ENCODE assay signal across 8 cellular contexts in genomic region chr7:155003215-155003999, GRCh38. TPM values are rescaled to one million over a fixed set of nuclear protein-coding genes. Genes with fewer than 3 reads are reported as not detected.
DNase-seq lines count a peak whose midpoint lies in the region; ATAC-seq and TF ChIP-seq lines count a peak whose summit lies in the region.

No MANE protein-coding gene starts in this region.

- H3K4me1 ChIP-seq in PC-3 (ENCODE audit: insufficient read depth, low read length) (peaks cover 10% of the 10 kb centered on the region), fibroblast of lung (ENCODE audit: control insufficient read depth, extremely low read depth, insufficient read depth, low read length) (peaks cover 5% of the 10 kb centered on the region)

- POLR2A ChIA-PET in PC-3 (lab: Charles Lee; ENCODE audit: unreplicated experiment): interaction anchor here (0.5 to 0.6 kb wide), 2 partner anchors 34 to 301 kb away, joined by 11 to 17 read pairs; no protein-coding TSS in a partner anchor

- no peaks in the 10 kb centered on the region for H3K9me3 Mint-ChIP-seq in natural killer cell
- no peaks in the 10 kb centered on the region for H3K9me3 Mint-ChIP-seq in stimulated activated naive B cell treated with anti-CD40 and anti-IgM and Interleukin-4, amounts not matched to agents 10 μg/mL and 1 μg/mL and 100 μg/mL, for 72 hours

- TF ChIP-seq CTCF in GM20000 (IDR thresholded peaks at IDR 0.05; ENCODE audit: extremely low read depth, missing control alignments) (no peak), PC-3 (conservative IDR thresholded peaks at IDR 0.05; ENCODE audit: low read depth, low read length) (no peak), fibroblast of lung (conservative IDR thresholded peaks at IDR 0.05 in 1 of 2, IDR thresholded peaks at IDR 0.05 in 1 of 2; ENCODE audit: low read depth in 1 of 2, low read length in 2 of 2) (no peak), natural killer cell (IDR thresholded peaks at IDR 0.05) (no peak)

- no peaks in the 10 kb centered on the region for H3K9me3 ChIP-seq in PC-3 (ENCODE audit: low read length)
- no peaks in the 10 kb centered on the region for H3K9me3 ChIP-seq in fibroblast of lung (ENCODE audit: control insufficient read depth, insufficient read depth, low read depth, low read length)

- H3K36me3 Mint-ChIP-seq in natural killer cell: no peaks in the 10 kb centered on the region
- peaks cover 5 to 12% of the 10 kb centered on the region in 2 donors for H3K36me3 Mint-ChIP-seq in stimulated activated naive B cell treated with anti-CD40 and anti-IgM and Interleukin-4, amounts not matched to agents 10 μg/mL and 1 μg/mL and 100 μg/mL, for 72 hours

- intact Hi-C loops in PC-3 (cut with micrococcal nuclease) (loop anchor here (2.0 to 10.0 kb wide), 4 partner anchors 161 to 344 kb away; partner anchors contain the start of gene INSIG1), natural killer cell (cut with micrococcal nuclease) (loop anchor here (1.0 to 5.0 kb wide), 3 partner anchors 75 to 294 kb away; partner anchors contain the start of gene INSIG1)

- peak; percentile 94 for DNase-seq in DMS 273 (lab: John Stamatoyannopoulos, UW; ENCODE audit: unreplicated experiment)
- peak; percentile 99 for DNase-seq in GM20000 (ENCODE audit: low spot score)
- peak; percentile 43 for DNase-seq in HT1080 (ENCODE audit: low read depth)
- DNase-seq in PC-3: peak; percentile 70
- DNase-seq in activated T-helper 1 cell treated with anti-CD3 and anti-CD28 coated beads, Interleukin-2, amount 50 U/mL, for 16 hours (ENCODE audit: low read depth in 1 of 2, low spot score in 1 of 2): peak; percentile 68 to 78
- DNase-seq in fibroblast of lung (ENCODE audit: low read depth in 2 of 2): peak; percentile 71 to 82
- DNase-seq in natural killer cell: peak; percentile 83
- DNase-seq in stimulated activated naive B cell treated with anti-CD40 and anti-IgM and Interleukin-4, amounts not matched to agents 10 μg/mL and 1 μg/mL and 100 μg/mL, for 72 hours: peak; percentile 80

- ATAC-seq in PC-3 (peak; percentile 65), natural killer cell (peak; percentile 89 to 94 (median 89))
- peak; percentile 67 to 82 for ATAC-seq in stimulated activated naive B cell treated with anti-CD40 and anti-IgM and Interleukin-4, amounts not matched to agents 10 μg/mL and 1 μg/mL and 100 μg/mL, for 72 hours (replicated peaks)

- H4K20me1 ChIP-seq in PC-3 (ENCODE audit: low read length) (no peaks in the 10 kb centered on the region), fibroblast of lung (ENCODE audit: control insufficient read depth, extremely low read depth, insufficient read depth, low read length) (no peaks in the 10 kb centered on the region)

- H3F3A ChIP-seq in PC-3 (ENCODE audit: low read length, unreplicated experiment): no peaks in the 10 kb centered on the region

- H3K27ac ChIP-seq in PC-3 (ENCODE audit: low read length) (peak overlapping the region; percentile 65), fibroblast of lung (ENCODE audit: insufficient read depth, low read length) (peak overlapping the region; percentile 90)

- H3K9me2 ChIP-seq in PC-3 (replicated peaks; ENCODE audit: low read length): no peaks in the 10 kb centered on the region

- no peaks in the 10 kb centered on the region for H3K27me3 Mint-ChIP-seq in natural killer cell (ENCODE audit: low read depth in 2 of 2)
- no peaks in the 10 kb centered on the region for H3K27me3 Mint-ChIP-seq in stimulated activated naive B cell treated with anti-CD40 and anti-IgM and Interleukin-4, amounts not matched to agents 10 μg/mL and 1 μg/mL and 100 μg/mL, for 72 hours

- H3K36me3 ChIP-seq in PC-3 (ENCODE audit: low read depth, low read length) (no peaks in the 10 kb centered on the region; the same call in none of the 2 replicates), fibroblast of lung (ENCODE audit: control insufficient read depth, insufficient read depth, low read length) (peaks cover 2% of the 10 kb centered on the region)

- CTCF ChIA-PET in PC-3 (lab: Charles Lee): no interaction called here

- BruUV-seq in PC-3 (replicated peaks; lab: Mats Ljungman, UMichigan): no TSS peak

- H3K27me3 ChIP-seq in PC-3 (ENCODE audit: low read length): no peaks in the 10 kb centered on the region
- no peaks in the 10 kb centered on the region for H3K27me3 ChIP-seq in fibroblast of lung (ENCODE audit: control insufficient read depth, insufficient read depth, low read length)

- H3K27ac Mint-ChIP-seq in natural killer cell: peak overlapping the region; percentile 73 to 81
- H3K27ac Mint-ChIP-seq in stimulated activated naive B cell treated with anti-CD40 and anti-IgM and Interleukin-4, amounts not matched to agents 10 μg/mL and 1 μg/mL and 100 μg/mL, for 72 hours: peak overlapping the region; percentile 95

- H3K4me2 ChIP-seq in PC-3 (ENCODE audit: low read length) (peak overlapping the region; percentile 94), fibroblast of lung (ENCODE audit: extremely low read depth, insufficient read depth, low read length) (peak overlapping the region; percentile 94)

- H3K4me3 Mint-ChIP-seq in natural killer cell: peak overlapping the region; percentile 89
- H3K4me3 Mint-ChIP-seq in stimulated activated naive B cell treated with anti-CD40 and anti-IgM and Interleukin-4, amounts not matched to agents 10 μg/mL and 1 μg/mL and 100 μg/mL, for 72 hours: peak overlapping the region; percentile 91 to 93

- H3K79me2 ChIP-seq in PC-3 (ENCODE audit: low read length) (peaks cover 50% of the 10 kb centered on the region), fibroblast of lung (ENCODE audit: control insufficient read depth, insufficient read depth, low read length) (peaks cover 28% of the 10 kb centered on the region)

- H2AFZ ChIP-seq in PC-3 (ENCODE audit: low read length) (peak overlapping the region; percentile 93), fibroblast of lung (ENCODE audit: low read length) (peak overlapping the region; percentile 94)

- H3K9ac ChIP-seq in PC-3 (ENCODE audit: low read length): peak overlapping the region; percentile 98
- H3K9ac ChIP-seq in fibroblast of lung (ENCODE audit: insufficient read depth, low read length): peak overlapping the region; percentile 89

- peaks cover 5 to 12% of the 10 kb centered on the region in 2 donors for H3K4me1 Mint-ChIP-seq in natural killer cell
- peaks cover 7 to 10% of the 10 kb centered on the region in 2 donors for H3K4me1 Mint-ChIP-seq in stimulated activated naive B cell treated with anti-CD40 and anti-IgM and Interleukin-4, amounts not matched to agents 10 μg/mL and 1 μg/mL and 100 μg/mL, for 72 hours

- H3K4me3 ChIP-seq in PC-3 (ENCODE audit: low read length): peak overlapping the region; percentile 86
- H3K4me3 ChIP-seq in fibroblast of lung (replicated peaks in 1 of 4; ENCODE audit: control extremely low read depth in 1 of 4, insufficient read depth in 1 of 4, low read depth in 3 of 4, low read length in 4 of 4): peak overlapping the region; percentile 88 to 96 (median 92)

RNA-seq across cellular contexts. Expression of gene PAXIP1, which starts 0.5 kb away (rescaled TPM):
- 13.4 and 18.0 TPM in 2 replicates for total RNA-seq in HT1080 (2014; rRNA removed; shearing (Covaris generic))
- polyA plus RNA-seq in HT1080 (2015; cell fraction: cytosol; rRNA removed): 12.9 and 13.2 TPM in 2 replicates
- 20.5 and 21.4 TPM in 2 replicates for polyA plus RNA-seq in HT1080 (2015; cell fraction: nucleus; rRNA removed)
- total RNA-seq in PC-3 (2014; rRNA removed): 8.1 and 15.3 TPM in 2 replicates
- total RNA-seq in fibroblast of lung: 6.4 and 6.9 TPM in 2 replicates
- 5.8 and 7.7 TPM in 2 replicates for polyA plus RNA-seq in fibroblast of lung
- 5.2 and 6.1 TPM in 2 replicates for polyA plus RNA-seq in fibroblast of lung (2012)
- polyA minus RNA-seq in fibroblast of lung (ENCODE audit: low replicate concordance): 2.0 and 4.9 TPM in 2 replicates
- 10 to 100 TPM in 2 of 3 donors, 1 to 10 TPM in 1; 8.7 to 13.8 (median 11.2) TPM for total RNA-seq in natural killer cell

Comparison
In these comparisons a context has a peak if more than half of its experiments do, and no peak if none do; other contexts are left out.
1. Peak in every context shown above with its lines: DNase-seq, ATAC-seq, H3K4me3 ChIP-seq and H3K27ac ChIP-seq.
2. DNase-seq: peak in every context shown above with its lines; median percentile 99 in GM20000; 94 in DMS 273; 83 in natural killer cell; 80 in stimulated activated naive B cell treated with anti-CD40 and anti-IgM and Interleukin-4, amounts not matched to agents 10 μg/mL and 1 μg/mL and 100 μg/mL, for 72 hours; 76 in fibroblast of lung; 73 in activated T-helper 1 cell treated with anti-CD3 and anti-CD28 coated beads, Interleukin-2, amount 50 U/mL, for 16 hours; 70 in PC-3; 43 in HT1080.